Comparison of ENCODE assay signal across 8 cellular contexts in the genomic region with DNA sequence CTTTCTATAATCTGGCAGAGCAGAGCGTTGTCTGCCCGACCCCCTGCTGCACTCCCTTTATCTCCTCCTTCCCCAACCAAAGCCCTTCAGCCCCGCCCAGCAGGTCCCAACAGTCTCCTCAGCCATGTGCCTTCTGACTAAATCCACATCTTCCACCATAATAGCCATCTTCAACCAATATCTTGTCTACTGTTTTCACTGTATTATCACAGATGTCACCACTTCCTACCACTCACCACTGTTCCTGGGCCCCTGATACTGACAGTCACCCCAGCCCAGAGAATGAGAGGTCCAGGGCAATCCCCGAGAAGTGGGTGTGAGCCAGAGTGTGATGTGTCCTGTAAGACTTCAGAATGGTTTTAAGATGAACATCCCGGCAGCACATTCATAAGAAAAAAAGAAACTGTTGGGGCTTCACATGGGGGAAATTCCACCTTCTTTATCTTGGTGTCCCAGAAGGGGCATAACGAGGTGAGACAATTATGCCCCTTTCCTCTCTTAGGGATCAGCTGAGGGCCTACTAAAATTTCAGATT. TPM values are rescaled to one million over a fixed set of nuclear protein-coding genes. Genes with fewer than 3 reads are reported as not detected.
DNase-seq lines count a peak whose midpoint lies in the region; ATAC-seq and TF ChIP-seq lines count a peak whose summit lies in the region.

No MANE protein-coding gene starts in this region.

- H3K27me3 ChIP-seq in gastroesophageal sphincter = no peaks in the 10 kb centered on the region

- peaks cover 25% of the 10 kb centered on the region for H3K36me3 Mint-ChIP-seq in activated T-helper 1 cell treated with anti-CD3 and anti-CD28 coated beads, Interleukin-12 subunit alpha, Interleukin-12 subunit beta, Interleukin-2, Interleukin-4 antibody, amounts not matched to agents 30 ng/mL and 10 ng/mL and 1 ng/mL, durations not matched to agents 14 hours and 24 hours and 36 hours (ENCODE audit: low read depth)

- TF ChIP-seq POLR2A in gastroesophageal sphincter (IDR thresholded peaks at IDR 0.05) = no peak

- no peaks in the 10 kb centered on the region for H3K36me3 ChIP-seq in gastroesophageal sphincter

- no peak overlapping the region for H3K27ac ChIP-seq in gastroesophageal sphincter

- TF ChIP-seq EP300 in gastroesophageal sphincter (IDR thresholded peaks at IDR 0.05) = no peak

- H3K4me3 Mint-ChIP-seq in activated T-helper 1 cell treated with anti-CD3 and anti-CD28 coated beads, Interleukin-12 subunit alpha, Interleukin-12 subunit beta, Interleukin-2, Interleukin-4 antibody, amounts not matched to agents 30 ng/mL and 10 ng/mL and 1 ng/mL, durations not matched to agents 14 hours and 24 hours and 36 hours = peak overlapping the region; percentile 62

- WGBS in gastroesophageal sphincter (ENCODE audit: low coverage in 1 of 2), 2 donors = 84 to 92% methylated on average over 2 to 5 of the region's 6 CpGs

- H3K27me3 Mint-ChIP-seq in activated T-helper 1 cell treated with anti-CD3 and anti-CD28 coated beads, Interleukin-12 subunit alpha, Interleukin-12 subunit beta, Interleukin-2, Interleukin-4 antibody, amounts not matched to agents 30 ng/mL and 10 ng/mL and 1 ng/mL, durations not matched to agents 14 hours and 24 hours and 36 hours (ENCODE audit: insufficient read depth) = no peaks in the 10 kb centered on the region

- peak; percentile 74 for DNase-seq in activated T-helper 1 cell treated with anti-CD3 and anti-CD28 coated beads, Interleukin-12 subunit alpha, Interleukin-12 subunit beta, Interleukin-2, Interleukin-4 antibody, amounts not matched to agents 30 ng/mL and 10 ng/mL and 1 ng/mL, durations not matched to agents 14 hours and 24 hours and 36 hours (ENCODE audit: low spot score)
- peak; percentile 27 for DNase-seq in stimulated activated CD8-positive, alpha-beta memory T cell treated with anti-CD3 and anti-CD28 coated beads, Interleukin-12 subunit alpha, Interleukin-12 subunit beta, amount 100 ng/mL, for 4 hours (ENCODE audit: low read depth)
- no peak for DNase-seq in AG20443 (ENCODE audit: low spot score)
- DNase-seq in T1000 (lab: John Stamatoyannopoulos, UW) = no peak
- no peak for DNase-seq in NCI-H226

- TF ChIP-seq CTCF in gastroesophageal sphincter (IDR thresholded peaks at IDR 0.05) = no peak

- ATAC-seq in GM19372 (IDR thresholded peaks at IDR 0.05; ENCODE audit: low read depth, unreplicated experiment) = peak; percentile 46
- ATAC-seq in HG03135 (IDR thresholded peaks at IDR 0.05; ENCODE audit: unreplicated experiment) = peak; percentile 60
- ATAC-seq in gastroesophageal sphincter = no peak

- peak overlapping the region; percentile 93 for H3K27ac Mint-ChIP-seq in activated T-helper 1 cell treated with anti-CD3 and anti-CD28 coated beads, Interleukin-12 subunit alpha, Interleukin-12 subunit beta, Interleukin-2, Interleukin-4 antibody, amounts not matched to agents 30 ng/mL and 10 ng/mL and 1 ng/mL, durations not matched to agents 14 hours and 24 hours and 36 hours

- peaks cover 88% of the 10 kb centered on the region for H3K4me1 Mint-ChIP-seq in activated T-helper 1 cell treated with anti-CD3 and anti-CD28 coated beads, Interleukin-12 subunit alpha, Interleukin-12 subunit beta, Interleukin-2, Interleukin-4 antibody, amounts not matched to agents 30 ng/mL and 10 ng/mL and 1 ng/mL, durations not matched to agents 14 hours and 24 hours and 36 hours (ENCODE audit: low read depth)

- no peak overlapping the region for H3K4me3 ChIP-seq in gastroesophageal sphincter

- intact Hi-C loops in activated T-helper 1 cell treated with anti-CD3 and anti-CD28 coated beads, Interleukin-12 subunit alpha, Interleukin-12 subunit beta, Interleukin-2, Interleukin-4 antibody, amounts not matched to agents 30 ng/mL and 10 ng/mL and 1 ng/mL, durations not matched to agents 14 hours and 24 hours and 36 hours (cut with micrococcal nuclease) = loop anchor here (1.0 to 5.0 kb wide), 6 partner anchors 24 to 1496 kb away; partner anchors contain the start of gene TFAM

- H3K9me3 Mint-ChIP-seq in activated T-helper 1 cell treated with anti-CD3 and anti-CD28 coated beads, Interleukin-12 subunit alpha, Interleukin-12 subunit beta, Interleukin-2, Interleukin-4 antibody, amounts not matched to agents 30 ng/mL and 10 ng/mL and 1 ng/mL, durations not matched to agents 14 hours and 24 hours and 36 hours = no peaks in the 10 kb centered on the region

- no peaks in the 10 kb centered on the region for H3K9me3 ChIP-seq in gastroesophageal sphincter

- H3K4me1 ChIP-seq in gastroesophageal sphincter = peaks cover 7 to 86% (median 7%) of the 10 kb centered on the region in 3 donors

RNA-seq across cellular contexts. Expression of gene CCDC6, which starts 25.3 kb away (rescaled TPM):
- 97.6 and 103 TPM in 2 replicates for total RNA-seq in activated T-helper 1 cell treated with anti-CD3 and anti-CD28 coated beads, Interleukin-12 subunit alpha, Interleukin-12 subunit beta, Interleukin-2, Interleukin-4 antibody, amounts not matched to agents 30 ng/mL and 10 ng/mL and 1 ng/mL, durations not matched to agents 14 hours and 24 hours and 36 hours
- total RNA-seq in gastroesophageal sphincter = 10 to 100 TPM; 30.8 to 66.0 (median 53.4) TPM

Comparison
In these comparisons a context has a peak if more than half of its experiments do, and no peak if none do; other contexts are left out.
1. DNase-seq: peak in activated T-helper 1 cell treated with anti-CD3 and anti-CD28 coated beads, Interleukin-12 subunit alpha, Interleukin-12 subunit beta, Interleukin-2, Interleukin-4 antibody, amounts not matched to agents 30 ng/mL and 10 ng/mL and 1 ng/mL, durations not matched to agents 14 hours and 24 hours and 36 hours (single experiment) and stimulated activated CD8-positive, alpha-beta memory T cell treated with anti-CD3 and anti-CD28 coated beads, Interleukin-12 subunit alpha, Interleukin-12 subunit beta, amount 100 ng/mL, for 4 hours (single experiment); none in AG20443 (single experiment), T1000 (single experiment) and NCI-H226 (single experiment).